Comparison of ENCODE assay signal across 9 cellular contexts in the genomic region with DNA sequence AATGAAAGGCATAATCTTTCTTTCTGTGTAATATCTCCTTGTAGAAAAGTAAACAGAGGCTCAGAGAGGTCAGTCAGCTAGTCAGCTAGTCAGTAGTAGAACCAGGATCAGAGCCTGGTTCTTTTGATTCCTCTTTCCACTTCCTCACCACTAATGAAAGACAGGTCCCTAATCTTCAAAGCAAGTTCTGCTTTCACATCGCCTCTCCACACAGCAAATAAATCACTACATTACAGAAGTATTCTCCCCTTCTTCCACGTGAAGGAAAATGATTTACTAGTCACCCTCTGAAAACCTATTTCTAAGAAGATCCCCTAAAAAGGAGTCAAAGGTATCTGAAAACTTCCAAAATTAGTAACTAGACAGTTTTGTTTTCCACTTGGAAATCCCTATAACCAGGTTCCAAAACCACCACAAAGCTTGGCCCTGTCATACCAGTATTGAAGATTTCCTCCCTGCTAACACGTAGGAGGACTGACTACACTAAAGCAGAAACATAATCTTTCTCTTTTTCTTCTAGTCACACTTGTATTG.
DNase-seq lines count a peak whose midpoint lies in the region; ATAC-seq and TF ChIP-seq lines count a peak whose summit lies in the region.
"Had no signal": no experiment of that assay in that cellular context is flagged by ENCODE, and none has a peak within 500 bp of the region (broad histone marks: within the 10 kb centered on the region; RNA-seq: fewer than 3 reads in every experiment).

No MANE protein-coding gene starts in this region.

- DNase-seq in Ammon's horn (ENCODE audit: low spot score) (peak; percentile 59), ascending aorta (ENCODE audit: low spot score in 2 of 2) (no peak), retina (peak; percentile 30), HT-29 (ENCODE audit: low spot score) (no peak), NCI-H2081 (lab: John Stamatoyannopoulos, UW) (no peak), SW480 (ENCODE audit: low spot score) (no peak)

- no peaks in the 10 kb centered on the region for H3K36me3 ChIP-seq in ascending aorta
- H3K36me3 ChIP-seq: neutrophil had no signal

- intact Hi-C loops in ascending aorta (cut with DNase I) = loop anchor here (5.0 kb wide), 2 partner anchors 37 to 593 kb away; no protein-coding TSS in a partner anchor

- no peaks in the 10 kb centered on the region for H3K4me1 ChIP-seq in ascending aorta

- H3K9me3 ChIP-seq in ascending aorta = no peaks in the 10 kb centered on the region
- H3K9me3 ChIP-seq: neutrophil had no signal

- ATAC-seq in GM19438 (IDR thresholded peaks at IDR 0.05; ENCODE audit: low read depth, unreplicated experiment) (peak; percentile 80), HG03378 (IDR thresholded peaks at IDR 0.05; ENCODE audit: unreplicated experiment) (peak; percentile 83)

- no peak for TF ChIP-seq CTCF in ascending aorta (IDR thresholded peaks at IDR 0.05)

- H3K4me3 ChIP-seq in ascending aorta = peak overlapping the region in 1 of 2 donors; percentile 22

- no peaks in the 10 kb centered on the region for H3K27me3 ChIP-seq in ascending aorta
- H3K27me3 ChIP-seq: neutrophil had no signal

- peak overlapping the region; percentile 66 to 79 for H3K27ac ChIP-seq in ascending aorta
- H3K27ac ChIP-seq: neutrophil had no signal

Comparison
In these comparisons a context has a peak if more than half of its experiments do, and no peak if none do; other contexts are left out.
1. DNase-seq: peak in Ammon's horn (single experiment) and retina (single experiment); none in ascending aorta (0 of 2), HT-29 (single experiment), NCI-H2081 (0 of 2) and SW480 (single experiment).